8 cellular contexts compared by ENCODE assay signal in genomic region chr2:42046819-42047487, GRCh38. TPM values are rescaled to one million over a fixed set of nuclear protein-coding genes. Genes with fewer than 3 reads are reported as not detected.
DNase-seq lines count a peak whose midpoint lies in the region; ATAC-seq, FAIRE-seq and TF ChIP-seq lines count a peak whose summit lies in the region.

No MANE protein-coding gene starts in this region.

- H3K79me2 ChIP-seq in K562 (ENCODE audit: control insufficient read depth, insufficient read depth, low read length) = no peaks in the 10 kb centered on the region

- H3K36me3 ChIP-seq in ES-I3 (ENCODE audit: insufficient read depth, low read length) (no peaks in the 10 kb centered on the region), K562 (ENCODE audit: control insufficient read depth, insufficient read depth, low read length) (no peaks in the 10 kb centered on the region), left lung (no peaks in the 10 kb centered on the region), thyroid gland (no peaks in the 10 kb centered on the region)

- in situ Hi-C loops in K562 (cut with MboI) = no loop called here

- ATAC-seq in K562 = peak; percentile 10
- peak; percentile 1 for ATAC-seq in left lung
- ATAC-seq in HG02759 (IDR thresholded peaks at IDR 0.05; ENCODE audit: unreplicated experiment) = no peak
- no peak for ATAC-seq in HG02798 (IDR thresholded peaks at IDR 0.05; ENCODE audit: poor library complexity, unreplicated experiment)

- H3K4me3 ChIP-seq in NB4 (ENCODE audit: low read depth, low read length) (no peak overlapping the region), K562 (peak overlapping the region; percentile 42; the same call in 1 of the 2 replicates), left lung (peak overlapping the region; percentile 51 to 52), thyroid gland (replicated peaks in 1 of 3) (peak overlapping the region; percentile 20 to 75 (median 62))

- intact Hi-C loops in K562 (cut with micrococcal nuclease) = no loop called here
- intact Hi-C loops in left lung (cut with DNase I) = no loop called here
- intact Hi-C loops in thyroid gland (cut with DNase I) = no loop called here

- no TSS peak for BruUV-seq in K562 (replicated peaks; lab: Mats Ljungman, UMichigan)

- peak overlapping the region; percentile 32 for H3K4me2 ChIP-seq in K562 (ENCODE audit: insufficient read depth, low read length)

- WGBS in K562 (ENCODE audit: insufficient coverage, low coverage, missing lambda C conversion rate) = 33% methylated on average over 25 of the region's 39 CpGs
- WGBS in thyroid gland, 2 donors = 10 to 14% methylated on average over 9 to 12 of the region's 39 CpGs

- DNase-seq in NB4 (ENCODE audit: low read depth) = peak; percentile 16
- DNase-seq in K562 (ENCODE audit: extremely low read depth in 1 of 4, low spot score in 3 of 4) = peak in 3 of 4 experiments; percentile 21 to 43 (median 40)
- no peak for DNase-seq in left lung
- DNase-seq in thyroid gland = no peak
- DNase-seq in KG1 (lab: John Stamatoyannopoulos, UW) = no peak

- H3K27me3 ChIP-seq in K562 (ENCODE audit: control insufficient read depth in 2 of 2, insufficient read depth in 2 of 2, low read length in 2 of 2) = peaks cover 11 to 46% of the 10 kb centered on the region in 2 experiments; a peak in 4 of 5 replicates
- H3K27me3 ChIP-seq in left lung = peaks cover 0 to 72% of the 10 kb centered on the region in 2 donors
- no peaks in the 10 kb centered on the region for H3K27me3 ChIP-seq in thyroid gland

- peaks cover 46% of the 10 kb centered on the region for H3K4me1 ChIP-seq in ES-I3 (ENCODE audit: insufficient read depth, low read length)
- H3K4me1 ChIP-seq in K562 (replicated peaks in 1 of 2; ENCODE audit: control insufficient read depth in 2 of 2, insufficient read depth in 2 of 2, low read length in 2 of 2) = peaks cover 14 to 18% of the 10 kb centered on the region in 2 experiments; a peak in 4 of 5 replicates
- H3K4me1 ChIP-seq in left lung = peaks cover 5 to 9% of the 10 kb centered on the region in 2 donors
- H3K4me1 ChIP-seq in thyroid gland = peaks cover 14 to 24% of the 10 kb centered on the region in 2 donors

- H3K9ac ChIP-seq in ES-I3 (ENCODE audit: low read depth, low read length) (peak overlapping the region; percentile 83), K562 (ENCODE audit: insufficient read depth in 1 of 2, low read depth in 2 of 2, low read length in 2 of 2) (0 out of 4 replicates have a peak overlapping the region, but pooled peaks of 1 of the 2 experiments have one; percentile 58)

- FAIRE-seq in K562 (lab: Jason Lieb, UNC) = peak; percentile 69

- H4K20me1 ChIP-seq in K562 (replicated peaks; ENCODE audit: control insufficient read depth, insufficient read depth, low read length) = no peaks in the 10 kb centered on the region

- CTCF ChIA-PET in K562 (lab: Yijun Ruan, JAX; ENCODE audit: low intra/inter-chr PET ratio) = no interaction called here

- no peak for TF ChIP-seq CTCF in NB4 (IDR thresholded peaks at IDR 0.05; ENCODE audit: low read depth, low read length)
- TF ChIP-seq CTCF in K562 (IDR thresholded peaks at IDR 0.05 in 2 of 3, conservative IDR thresholded peaks at IDR 0.05 in 1 of 3; ENCODE audit: insufficient read depth in 2 of 3, low read depth in 1 of 3, low read length in 3 of 3) = no peak
- TF ChIP-seq CTCF in left lung (IDR thresholded peaks at IDR 0.05) = no peak
- TF ChIP-seq CTCF in thyroid gland (IDR thresholded peaks at IDR 0.05) = no peak

- no peak for TF ChIP-seq POLR2A in NB4 (IDR thresholded peaks at IDR 0.05; ENCODE audit: extremely low read depth, insufficient read length)
- no peak for TF ChIP-seq POLR2A in K562 (conservative IDR thresholded peaks at IDR 0.05)
- TF ChIP-seq POLR2A in thyroid gland (IDR thresholded peaks at IDR 0.05) = no peak

- no peak for TF ChIP-seq RAD21 in K562 (CRISPR knock-in tag; conservative IDR thresholded peaks at IDR 0.05 in 1 of 2, IDR thresholded peaks at IDR 0.05 in 1 of 2)

- H3K9me1 ChIP-seq in K562 (ENCODE audit: control insufficient read depth, insufficient read depth, low read length) = no peaks in the 10 kb centered on the region

- H3K9me3 ChIP-seq in ES-I3 (ENCODE audit: control insufficient read depth, insufficient read depth, low read length) = no peaks in the 10 kb centered on the region
- no peaks in the 10 kb centered on the region for H3K9me3 ChIP-seq in K562 (replicated peaks; ENCODE audit: control insufficient read depth, insufficient read depth, low read depth, low read length)
- no peaks in the 10 kb centered on the region for H3K9me3 ChIP-seq in left lung
- no peaks in the 10 kb centered on the region for H3K9me3 ChIP-seq in thyroid gland

- no peak for TF ChIP-seq EP300 in K562 (IDR thresholded peaks at IDR 0.05; ENCODE audit: low read length)

- POLR2A ChIA-PET in K562 (lab: Yijun Ruan, JAX) = interaction anchor here (0.6 to 1.6 kb wide), 4 partner anchors 8 to 222 kb away, joined by 3 to 4 read pairs (median 3); no protein-coding TSS in a partner anchor

- H3K27ac ChIP-seq in K562 (ENCODE audit: extremely low read depth, low read depth, low read length) (no peak overlapping the region), left lung (peak overlapping the region; percentile 48 to 76), thyroid gland (peak overlapping the region; percentile 53 to 77 (median 73))

- H2AFZ ChIP-seq in K562 (ENCODE audit: low read depth, low read length) = peak overlapping the region; percentile 55; the same call in 1 of the 2 replicates

TF ChIP-seq in K562, 482 proteins besides CTCF, POLR2A, EP300 and RAD21 (continues in another document):
- 0 out of 4 replicates have a peak, but pooled peaks of 1 of the 2 experiments have one; percentile 11 for TF ChIP-seq MAZ (CRISPR knock-in tag; conservative IDR thresholded peaks at IDR 0.05 in 1 of 2, IDR thresholded peaks at IDR 0.05 in 1 of 2)
- no peak for TF ChIP-seq NFE2 (IDR thresholded peaks at IDR 0.05; ENCODE audit: low read depth)
- TF ChIP-seq L3MBTL2 (IDR thresholded peaks at IDR 0.05) = no peak
- no peak for TF ChIP-seq SFPQ (IDR thresholded peaks at IDR 0.05; ENCODE audit: low read depth, low read length)
- 0 out of 2 replicates have a peak, but pooled peaks have one; percentile 26 for TF ChIP-seq USF1 (CRISPR knock-in tag; IDR thresholded peaks at IDR 0.05)
- no peak for TF ChIP-seq KDM5B (IDR thresholded peaks at IDR 0.05; ENCODE audit: insufficient replicate concordance, low read depth, low read length)
- peak in 1 of 2 experiments; percentile 50; a peak in 1 of 4 replicates for TF ChIP-seq TEAD1 (CRISPR knock-in tag; IDR thresholded peaks at IDR 0.05)
- TF ChIP-seq MAX (CRISPR knock-in tag; IDR thresholded peaks at IDR 0.05) = peak; percentile 37; the same call in 1 of the 2 replicates
- no peak for TF ChIP-seq ZNF785 (CRISPR knock-in tag; IDR thresholded peaks at IDR 0.05)

RNA-seq across cellular contexts. Expression of gene PKDCC, which starts 0.9 kb away (rescaled TPM):
- total RNA-seq in K562 (2011; cell fraction: chromatin; rRNA removed; ENCODE audit: low replicate concordance) = 11.0 and 54.2 TPM in 2 replicates
- total RNA-seq in K562 (2011; cell fraction: nucleolus; rRNA removed) = 31.8 and 42.2 TPM in 2 replicates
- total RNA-seq in K562 (2011; cell fraction: nucleoplasm; rRNA removed) = 16.4 and 24.4 TPM in 2 replicates
- total RNA-seq in K562 (2014; rRNA removed) = 0.91 and 1.2 TPM in 2 replicates
- total RNA-seq in K562 (2014; rRNA removed; fragmentation: Illumina TruSeq; extraction: Trizol) = 0.73 and 1.2 TPM in 2 replicates
- 0.62 and 0.64 TPM in 2 replicates for total RNA-seq in K562 (2015; rRNA removed; fragmentation: Illumina TruSeq; extraction: Trizol)
- 1.3 and 1.5 TPM in 2 replicates for total RNA-seq in K562 (2021)
- 14.8 and 23.1 TPM in 2 replicates for polyA plus RNA-seq in K562 (2011; rRNA removed)
- 12.7 and 15.7 TPM in 2 replicates for polyA plus RNA-seq in K562 (2011; cell fraction: cytosol; rRNA removed)
- 99.6 and 103 TPM in 2 replicates for polyA plus RNA-seq in K562 (2011; cell fraction: nucleus; rRNA removed)
- polyA plus RNA-seq in K562 (2012) = 1.6 TPM in 2 replicates
- polyA plus RNA-seq in K562 (2014; fragmentation: Illumina TruSeq; extraction: Trizol) = 1.3 and 1.9 TPM in 2 replicates
- polyA plus RNA-seq in K562 (2014; fragmentation: Nextera tagmentation; extraction: Ambion mirVana) = not detected
- polyA plus RNA-seq in K562 (2014; rRNA removed) = 1.8 and 2.2 TPM in 2 replicates
- 12.6 and 13.2 TPM in 2 replicates for polyA minus RNA-seq in K562 (2011; rRNA and poly(A)+ RNA removed)
- 4.0 and 7.6 TPM in 2 replicates for polyA minus RNA-seq in K562 (2011; cell fraction: cytosol; rRNA and poly(A)+ RNA removed)
- 12.7 and 16.7 TPM in 2 replicates for polyA minus RNA-seq in K562 (2011; cell fraction: nucleus; rRNA and poly(A)+ RNA removed)
- 10 to 100 TPM; 63.1 to 68.2 TPM for total RNA-seq in left lung
- 10 to 100 TPM in 2 of 4 donors, 1 to 10 TPM in 2; 5.9 to 21.4 (median 12.7) TPM for total RNA-seq in thyroid gland

Comparison
In these comparisons a context has a peak if more than half of its experiments do, and no peak if none do; other contexts are left out.
1. DNase-seq: peak in NB4 (single experiment) and K562 (3 of 4); none in left lung (0 of 2), thyroid gland (0 of 2) and KG1 (single experiment).
2. ATAC-seq: peak in K562 (single experiment) and left lung (single experiment); none in HG02759 (single experiment) and HG02798 (single experiment).